1 cellular context compared by ENCODE assay signal in genomic region chr12:120390540-120391120, GRCh38.
A peak's percentile ranks its signal among the peaks of the same experiment; 100 is the strongest.
TF ChIP-seq lines count a peak whose summit lies in the region.

No MANE protein-coding gene starts in this region.

TF ChIP-seq in H1, 55 proteins besides CTCF, POLR2A, EP300 and RAD21:
- TF ChIP-seq KDM1A (IDR thresholded peaks at IDR 0.05; ENCODE audit: borderline replicate concordance, low read length) (peak; percentile 98), CBX8 (IDR thresholded peaks at IDR 0.05; ENCODE audit: borderline replicate concordance, low read depth, low read length) (no peak)
